35 cellular contexts compared by ENCODE assay signal in genomic region chr14:97312910-97313309, GRCh38.
"Had no signal": no experiment of that assay in that cellular context is flagged by ENCODE, and none has a peak within 500 bp of the region (broad histone marks: within the 10 kb centered on the region; RNA-seq: fewer than 3 reads in every experiment).

No MANE protein-coding gene starts in this region.

- DNase-seq: Karpas-422, Kasumi-1, MG63, MM.1S, MV-4-11, NCI-H1048, NCI-H1092, NCI-H1092 treated with DMSO at 0.1 percent for 48 hours, NCI-H1105, NCI-H1105 treated with DMSO at 0.1 percent for 48 hours, NCI-H1417, NCI-H1417 treated with DMSO at 0.1 percent for 48 hours, NCI-H1436, NCI-H1436 treated with DMSO at 0.1 percent for 48 hours, NCI-H146, NCI-H1694, NCI-H1694 treated with DMSO at 0.1 percent for 48 hours, NCI-H187, NCI-H187 treated with DMSO at 0.1 percent for 48 hours, NCI-H1930, NCI-H2029, NCI-H2029 treated with DMSO at 0.1 percent for 48 hours, NCI-H2081, NCI-H2081 treated with DMSO at 0.1 percent for 48 hours, NCI-H2107, NCI-H2171, NCI-H2171 treated with DMSO at 0.1 percent for 48 hours, NCI-H2227 treated with DMSO at 0.1 percent for 48 hours, NCI-H226, NCI-H345, NCI-H446, NCI-H446 treated with DMSO at 0.1 percent for 48 hours, NCI-H510A, NCI-H510A treated with DMSO at 0.1 percent for 48 hours, NCI-H524 had no signal

- H3K4me3 ChIP-seq: MG63 had no signal

- H3K9me3 ChIP-seq: MG63 had no signal

- H3K36me3 ChIP-seq: MG63 had no signal

- H3K27me3 ChIP-seq: MG63 had no signal
